30 cellular contexts compared by ENCODE assay signal in genomic region chr6:38649744-38650143, GRCh38.
"Had no signal": no experiment of that assay in that cellular context is flagged by ENCODE, and none has a peak within 500 bp of the region (broad histone marks: within the 10 kb centered on the region; RNA-seq: fewer than 3 reads in every experiment).

No MANE protein-coding gene starts in this region.

- DNase-seq: activated effector memory CD4-positive, alpha-beta T cell treated with anti-CD3 and anti-CD28 coated beads, Interleukin-2, amount 50 U/mL, for 16 hours; activated effector memory CD4-positive, alpha-beta T cell treated with Interleukin-2 at 50 U/mL for 16 hours; activated gamma-delta T cell; activated gamma-delta T cell treated with Interleukin-2 at 50 U/mL for 16 hours; activated naive CD4-positive, alpha-beta T cell; activated naive CD4-positive, alpha-beta T cell treated with anti-CD3 and anti-CD28 coated beads for 36 hours; activated naive CD4-positive, alpha-beta T cell treated with anti-CD3 and anti-CD28 coated beads, Interleukin-2, amount 10 ng/mL, durations not matched to agents 7 days and 5 days; activated naive CD4-positive, alpha-beta T cell treated with anti-CD3 and anti-CD28 coated beads, Interleukin-2, amount 50 U/mL, for 16 hours; activated naive CD4-positive, alpha-beta T cell treated with Interleukin-2 at 50 U/mL for 16 hours; activated naive CD8-positive, alpha-beta T cell treated with anti-CD3 and anti-CD28 coated beads for 36 hours; activated naive CD8-positive, alpha-beta T cell treated with anti-CD3 and anti-CD28 coated beads, Interleukin-2, amount 10 ng/mL, durations not matched to agents 7 days and 5 days; activated naive CD8-positive, alpha-beta T cell treated with anti-CD3 and anti-CD28 coated beads, Interleukin-2, amount 50 U/mL, for 24 hours; activated T-cell treated with anti-CD3 and anti-CD28 coated beads, Interleukin-2, amount 50 U/mL, for 1 hour; activated T-cell treated with anti-CD3 and anti-CD28 coated beads, Interleukin-2, amount 50 U/mL, for 24 hours; activated T-cell treated with anti-CD3 and anti-CD28 coated beads, Interleukin-2, amount 50 U/mL, for 4 hours; activated T-cell treated with anti-CD3 and anti-CD28 coated beads, Interleukin-2, amount 50 U/mL, for 48 hours; activated T-cell treated with anti-CD3 and anti-CD28 coated beads, Interleukin-2, amount 50 U/mL, for 72 hours; adrenal gland; amniotic stem cell; amygdala; anterior cingulate cortex; aorta; body of pancreas; brain microvascular endothelial cell; caudate nucleus; central memory CD4-positive, alpha-beta T cell; cerebellar nuclear complex had no signal

- H3K36me3 ChIP-seq: adrenal gland, brain microvascular endothelial cell, breast epithelium, cardiac muscle cell had no signal

- H3K27ac ChIP-seq: adrenal gland, ascending aorta, body of pancreas, brain microvascular endothelial cell, breast epithelium, cardiac muscle cell had no signal

- ATAC-seq: activated naive CD8-positive, alpha-beta T cell treated with anti-CD3 and anti-CD28 coated beads, Interleukin-2, amount 50 U/mL, for 24 hours; activated T-cell treated with anti-CD3 and anti-CD28 coated beads, Interleukin-2, amount 50 U/mL, for 4 hours; body of pancreas had no signal

- H3K4me1 ChIP-seq: adrenal gland, ascending aorta, body of pancreas, breast epithelium had no signal

- H3K4me3 ChIP-seq: adrenal gland, ascending aorta, body of pancreas, breast epithelium, cardiac muscle cell had no signal

- H3K27me3 ChIP-seq: adrenal gland, ascending aorta, body of pancreas, brain microvascular endothelial cell, breast epithelium, cardiac muscle cell had no signal

- H3K9me3 ChIP-seq: adrenal gland, ascending aorta, body of pancreas, breast epithelium had no signal
